8 cellular contexts compared by ENCODE assay signal in the genomic region with DNA sequence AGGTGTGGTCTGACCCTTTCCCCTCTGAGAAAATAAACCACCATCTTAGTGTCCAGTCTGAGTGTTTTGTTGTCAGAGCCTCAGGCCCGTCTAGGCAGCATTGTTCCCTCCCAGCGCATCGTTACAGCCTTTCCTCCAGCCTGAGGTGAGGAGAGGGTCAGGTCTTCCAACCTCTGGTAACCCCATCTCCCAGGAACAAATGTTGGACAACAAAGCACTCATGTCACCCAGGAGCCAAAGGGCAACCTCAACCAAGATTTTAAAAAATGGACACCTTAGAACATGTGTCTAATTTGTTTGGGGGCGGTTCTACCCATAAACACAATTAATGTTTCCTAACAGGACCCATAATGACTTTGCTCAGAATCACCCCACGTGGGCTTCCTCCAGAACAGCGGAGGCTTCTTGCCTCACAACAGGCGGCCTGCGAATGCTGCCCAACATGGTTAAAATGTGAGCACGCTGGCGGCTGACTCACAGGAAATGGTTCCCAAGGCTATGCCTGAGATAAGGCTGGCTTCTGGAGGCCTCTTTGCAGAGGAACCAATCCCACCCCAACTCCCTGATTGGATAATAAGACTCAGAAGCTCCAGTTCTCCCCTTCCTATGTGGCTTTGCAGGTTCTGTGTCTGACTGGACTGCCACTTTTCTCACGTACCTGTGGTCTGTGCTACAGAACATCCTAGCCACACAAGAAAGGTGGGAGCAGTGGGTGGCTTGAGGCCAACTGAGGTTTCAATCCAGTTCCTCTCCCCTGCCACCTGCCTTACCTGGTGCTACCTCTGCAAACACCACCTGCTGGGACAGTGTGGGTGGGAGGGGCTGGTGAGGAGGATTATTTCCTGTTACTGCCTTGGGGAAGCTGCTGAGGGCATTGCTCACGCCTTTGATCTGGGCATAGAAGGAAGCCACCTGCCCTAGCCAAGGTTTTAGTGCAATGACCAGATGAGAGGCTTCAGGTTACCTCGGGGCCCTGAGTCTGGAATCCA.
DNase-seq lines count a peak whose midpoint lies in the region; ATAC-seq and TF ChIP-seq lines count a peak whose summit lies in the region.

No MANE protein-coding gene starts in this region.

- no peak for ATAC-seq in HG03432 (IDR thresholded peaks at IDR 0.05; ENCODE audit: unreplicated experiment)
- no peak for ATAC-seq in GM18867 (IDR thresholded peaks at IDR 0.05; ENCODE audit: unreplicated experiment)

- H3K14ac ChIP-seq in neuronal stem cell (ENCODE audit: low read length), result no peak overlapping the region

- H3K79me1 ChIP-seq in neuronal stem cell (ENCODE audit: low read depth, low read length), result no peaks in the 10 kb centered on the region

- peak overlapping the region; percentile 44 for H4K8ac ChIP-seq in neuronal stem cell (ENCODE audit: low read depth, low read length)

- no peak overlapping the region for H3K4me2 ChIP-seq in neuronal stem cell (ENCODE audit: insufficient read depth, low read length, poor library complexity, severe bottlenecking)

- no peaks in the 10 kb centered on the region for H3K9me3 ChIP-seq in WERI-Rb-1 (ENCODE audit: severe bottlenecking)
- H3K9me3 ChIP-seq in duodenal mucosa (ENCODE audit: control insufficient read depth in 1 of 2, low read length in 2 of 2), result no peaks in the 10 kb centered on the region
- no peaks in the 10 kb centered on the region for H3K9me3 ChIP-seq in neuronal stem cell (replicated peaks in 1 of 2; ENCODE audit: control insufficient read depth in 2 of 2, insufficient read depth in 1 of 2, low read depth in 1 of 2, low read length in 2 of 2)

- TF ChIP-seq CTCF in Calu3 (IDR thresholded peaks at IDR 0.05; ENCODE audit: unreplicated experiment) (no peak), WERI-Rb-1 (IDR thresholded peaks at IDR 0.05; ENCODE audit: low read depth, low read length) (no peak)

- peak overlapping the region; percentile 16 to 30 for H3K9ac ChIP-seq in duodenal mucosa (ENCODE audit: low read depth in 1 of 2, low read length in 2 of 2)
- no peak overlapping the region for H3K9ac ChIP-seq in neuronal stem cell (ENCODE audit: low read depth, low read length, poor library complexity)

- intact Hi-C loops in Calu3 (cut with micrococcal nuclease; ENCODE audit: unreplicated experiment), result loop anchor here (2.0 to 5.0 kb wide), 3 partner anchors 40 to 107 kb away; a partner anchor contains a TSS

- H4K91ac ChIP-seq in neuronal stem cell (ENCODE audit: low read depth, low read length, poor library complexity), result no peak overlapping the region

- H3K4me3 Mint-ChIP-seq in Calu3 (ENCODE audit: low read depth, unreplicated experiment), result peak overlapping the region; percentile 20

- H3K9me3 Mint-ChIP-seq in Calu3 (ENCODE audit: low read depth, unreplicated experiment), result no peaks in the 10 kb centered on the region

- no CpG with 5 or more reads among the region's 13 CpGs for WGBS in neuronal stem cell (ENCODE audit: extremely low coverage in 2 of 2, insufficient read length in 2 of 2, insufficient replicate concordance in 1 of 2), 2 donors

- H3K27me3 ChIP-seq in WERI-Rb-1 (ENCODE audit: insufficient read depth, low read depth, severe bottlenecking) (no peaks in the 10 kb centered on the region), duodenal mucosa (ENCODE audit: control insufficient read depth in 1 of 2, insufficient read depth in 2 of 2, low read length in 2 of 2) (no peaks in the 10 kb centered on the region), neuronal stem cell (ENCODE audit: control insufficient read depth in 3 of 3, insufficient read depth in 3 of 3, low read depth in 1 of 3, low read length in 3 of 3) (peaks cover 0 to 16% (median 0%) of the 10 kb centered on the region in 3 experiments)

- no peak overlapping the region for H3K23ac ChIP-seq in neuronal stem cell (ENCODE audit: low read depth, low read length, poor library complexity)

- peak overlapping the region; percentile 93 for H3K27ac Mint-ChIP-seq in Calu3 (ENCODE audit: unreplicated experiment)

- no peak overlapping the region for H3K4ac ChIP-seq in neuronal stem cell (ENCODE audit: low read length)

- H3K27ac ChIP-seq in WERI-Rb-1 (no peak overlapping the region), duodenal mucosa (ENCODE audit: low read depth, low read length) (peak overlapping the region; percentile 23), neuronal stem cell (replicated peaks; ENCODE audit: low read length) (no peak overlapping the region)

- H2BK15ac ChIP-seq in neuronal stem cell (ENCODE audit: low read length), result no peak overlapping the region

- H3K4me1 ChIP-seq in duodenal mucosa (ENCODE audit: control insufficient read depth in 1 of 2, insufficient read depth in 2 of 2, low read length in 2 of 2), result peaks cover 53 to 59% of the 10 kb centered on the region in 2 donors
- H3K4me1 ChIP-seq in neuronal stem cell (ENCODE audit: control insufficient read depth in 2 of 2, insufficient read depth in 1 of 2, low read depth in 1 of 2, low read length in 2 of 2), result peaks cover 14 to 23% of the 10 kb centered on the region in 2 donors

- no peak overlapping the region for H2BK12ac ChIP-seq in neuronal stem cell (ENCODE audit: low read length)

- H2AK5ac ChIP-seq in neuronal stem cell (ENCODE audit: low read depth, low read length), result no peak overlapping the region

- peak overlapping the region; percentile 74 for H3K18ac ChIP-seq in neuronal stem cell (ENCODE audit: low read length)

- H3K4me3 ChIP-seq in WERI-Rb-1 (ENCODE audit: low read depth, low read length), result no peak overlapping the region
- peak overlapping the region in 1 of 2 donors; percentile 2 for H3K4me3 ChIP-seq in duodenal mucosa (ENCODE audit: low read depth in 1 of 2, low read length in 2 of 2)
- no peak overlapping the region for H3K4me3 ChIP-seq in neuronal stem cell (ENCODE audit: low read length in 2 of 2)

- H3K36me3 ChIP-seq in WERI-Rb-1 (no peaks in the 10 kb centered on the region), duodenal mucosa (ENCODE audit: control insufficient read depth in 1 of 2, insufficient read depth in 2 of 2, low read length in 2 of 2) (no peaks in the 10 kb centered on the region), neuronal stem cell (replicated peaks in 1 of 2; ENCODE audit: control insufficient read depth in 2 of 2, insufficient read depth in 2 of 2, low read length in 2 of 2) (no peaks in the 10 kb centered on the region)

- no peak overlapping the region for H2BK120ac ChIP-seq in neuronal stem cell (ENCODE audit: low read depth, low read length)

- H2BK5ac ChIP-seq in neuronal stem cell (ENCODE audit: low read length), result no peak overlapping the region

- peaks cover 30% of the 10 kb centered on the region for H3K36me3 Mint-ChIP-seq in Calu3 (ENCODE audit: insufficient read depth, unreplicated experiment)

- no peaks in the 10 kb centered on the region for H3K27me3 Mint-ChIP-seq in Calu3 (ENCODE audit: unreplicated experiment)

- H3K4me1 Mint-ChIP-seq in Calu3 (ENCODE audit: low read depth, unreplicated experiment), result peaks cover 55% of the 10 kb centered on the region

- no TSS peak for BruUV-seq in Calu3 (replicated peaks; lab: Mats Ljungman, UMichigan)

- DNase-seq in Calu3, result peak; percentile 86
- peak; percentile 70 to 85 (median 78) for DNase-seq in NCI-H1417 (lab: John Stamatoyannopoulos, UW)
- peak; percentile 62 for DNase-seq in WERI-Rb-1
- no peak for DNase-seq in neuronal stem cell (ENCODE audit: low spot score)
- DNase-seq in Ammon's horn (ENCODE audit: low spot score), result no peak

- CTCF ChIA-PET in Calu3 (lab: Charles Lee), result interaction anchor here (0.6 to 1.6 kb wide), 4 partner anchors 11 to 613 kb away, joined by 3 to 4 read pairs (median 4); a partner anchor contains a TSS

- H2AFZ ChIP-seq in neuronal stem cell (ENCODE audit: low read length), result peak overlapping the region; percentile 17

Comparison
In these comparisons a context has a peak if more than half of its experiments do, and no peak if none do; other contexts are left out.
1. DNase-seq: peak in Calu3 (single experiment), NCI-H1417 (3 of 3) and WERI-Rb-1 (single experiment); none in neuronal stem cell (single experiment) and Ammon's horn (single experiment).